Comparison of ENCODE assay signal across 26 cellular contexts in genomic region chr6:13931797-13932402, GRCh38. TPM values are rescaled to one million over a fixed set of nuclear protein-coding genes. Genes with fewer than 3 reads are reported as not detected.
"Had no signal": no experiment of that assay in that cellular context is flagged by ENCODE, and none has a peak within 500 bp of the region (broad histone marks: within the 10 kb centered on the region; RNA-seq: fewer than 3 reads in every experiment).

No MANE protein-coding gene starts in this region.

- DNase-seq: colonic mucosa; cortex of kidney; dermis blood vessel endothelial cell; dorsolateral prefrontal cortex; effector CD4-positive, alpha-beta T cell; effector memory CD4-positive, alpha-beta T cell; effector memory CD8-positive, alpha-beta T cell; endodermal cell; erythroblast; esophagus squamous epithelium; foreskin fibroblast; foreskin keratinocyte; foreskin melanocyte; gastrocnemius medialis; glutamatergic neuron; head of caudate nucleus; heart left ventricle; heart right ventricle; hippocampal formation had no signal

- H3K4me3 ChIP-seq: colonic mucosa, coronary artery, dorsolateral prefrontal cortex, esophagus muscularis mucosa, esophagus squamous epithelium, gastrocnemius medialis, gastroesophageal sphincter, heart left ventricle, heart right ventricle, hepatocyte had no signal

- H3K9me3 ChIP-seq: colonic mucosa, esophagus muscularis mucosa, esophagus squamous epithelium, gastrocnemius medialis had no signal

- FAIRE-seq: endothelial cell of umbilical vein had no signal

- H3K4me2 ChIP-seq: hepatocyte had no signal

- H3K79me2 ChIP-seq: hepatocyte had no signal

- H3K4me1 ChIP-seq: colonic mucosa, esophagus muscularis mucosa, esophagus squamous epithelium, foreskin keratinocyte, gastrocnemius medialis, gastroesophageal sphincter, heart left ventricle had no signal

- ATAC-seq: effector memory CD8-positive, alpha-beta T cell; esophagus mucosa; foreskin keratinocyte; gastrocnemius medialis; gastroesophageal sphincter; heart left ventricle; heart right ventricle had no signal

- H3K27ac ChIP-seq: colonic mucosa, coronary artery, dorsolateral prefrontal cortex, epithelial cell of prostate, esophagus muscularis mucosa, esophagus squamous epithelium, foreskin keratinocyte, gastrocnemius medialis, gastroesophageal sphincter, heart left ventricle, heart right ventricle, hepatocyte had no signal

- H3K36me3 ChIP-seq: colonic mucosa, esophagus muscularis mucosa, esophagus squamous epithelium, gastrocnemius medialis, gastroesophageal sphincter, heart left ventricle, heart right ventricle had no signal

- H2AFZ ChIP-seq: hepatocyte had no signal

RNA-seq across cellular contexts. Expression of gene RNF182, which starts 7.1 kb away (rescaled TPM):
- total RNA-seq: colonic mucosa had no signal
- polyA plus RNA-seq: hepatocyte had no signal
